ENCODE assay signal across 11 cellular contexts in the genomic region with DNA sequence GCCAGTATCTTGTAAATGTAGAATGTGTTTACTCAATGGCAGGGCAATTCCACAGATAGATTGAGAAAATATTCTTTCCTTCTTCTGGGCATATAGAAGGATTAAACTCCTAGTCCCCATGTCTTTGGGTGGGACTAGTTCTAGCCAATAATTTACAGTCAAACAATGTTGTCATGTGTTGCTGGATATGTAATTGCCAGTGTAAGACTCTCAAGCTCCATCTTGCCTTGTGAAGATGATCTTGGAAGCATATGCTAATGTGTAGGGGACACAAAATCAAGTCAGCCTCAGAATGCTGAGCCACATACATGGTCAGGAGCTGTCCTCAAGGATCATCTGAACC.
DNase-seq lines count a peak whose midpoint lies in the region; ATAC-seq, FAIRE-seq and TF ChIP-seq lines count a peak whose summit lies in the region.
"Had no signal": no experiment of that assay in that cellular context is flagged by ENCODE, and none has a peak within 500 bp of the region (broad histone marks: within the 10 kb centered on the region; RNA-seq: fewer than 3 reads in every experiment).

No MANE protein-coding gene starts in this region.

- TF ChIP-seq CTCF in Panc1 (IDR thresholded peaks at IDR 0.05): no peak

- peak; percentile 93 for FAIRE-seq in GM12891 (lab: Jason Lieb, UNC)
- FAIRE-seq: RCC 7860 had no signal

- no peak for TF ChIP-seq POLR2A in GM12891 (IDR thresholded peaks at IDR 0.05; ENCODE audit: low read depth, low read length)

- H3K9me3 ChIP-seq in Panc1 (ENCODE audit: control insufficient read depth, insufficient read depth, low read depth, low read length): peaks cover 3% of the 10 kb centered on the region; the same call in 1 of the 2 replicates

- H3K27ac ChIP-seq in Panc1 (ENCODE audit: low read length): peak overlapping the region; percentile 63; the same call in 1 of the 2 replicates

- DNase-seq in GM12891 (ENCODE audit: insufficient read length, low spot score) (no peak), Panc1 (ENCODE audit: low read depth, low spot score) (no peak), kidney glomerular epithelial cell (lab: John Stamatoyannopoulos, UW) (peak; percentile 3), HUDEP-2 (lab: John Stamatoyannopoulos, UW; ENCODE audit: unreplicated experiment in 76 of 76) (no peak), DMS79 treated with DMSO at 0.1 percent for 48 hours (lab: John Stamatoyannopoulos, UW) (no peak), NCI-H2029 treated with DMSO at 0.1 percent for 48 hours (lab: John Stamatoyannopoulos, UW) (no peak)
- no peak for DNase-seq in stimulated activated CD4-positive, alpha-beta T cell treated with anti-CD3 and anti-CD28 coated beads, Interleukin-4, amount 100 ng/mL, for 4 hours
- DNase-seq: activated CD4-positive, alpha-beta memory T cell treated with anti-CD3 and anti-CD28 coated beads for 36 hours; activated naive CD4-positive, alpha-beta T cell had no signal

- intact Hi-C loops in Panc1 (cut with micrococcal nuclease; ENCODE audit: unreplicated experiment): no loop called here

- POLR2A ChIA-PET in Panc1 (lab: Charles Lee): interaction anchor here (0.5 kb wide), 1 partner anchor 160 kb away, joined by 7 read pairs; no protein-coding TSS in a partner anchor

- in situ Hi-C loops in Panc1 (cut with HindIII; ENCODE audit: low pct_unique_long_range_greater_than_20kb, low sequenced_read_pairs): no loop called here

- peaks cover 12% of the 10 kb centered on the region for H3K4me1 ChIP-seq in Panc1 (ENCODE audit: control insufficient read depth, insufficient read depth, low read length)

- BruUV-seq in Panc1 (replicated peaks; lab: Mats Ljungman, UMichigan): no TSS peak

- H3K36me3 ChIP-seq in Panc1 (ENCODE audit: control insufficient read depth, insufficient read depth, low read length): no peaks in the 10 kb centered on the region

- H3K4me3 ChIP-seq in Panc1 (ENCODE audit: low read depth in 2 of 2, low read length in 2 of 2): no peak overlapping the region

- CTCF ChIA-PET in Panc1 (lab: Charles Lee): no interaction called here

- no peaks in the 10 kb centered on the region for H3K27me3 ChIP-seq in Panc1 (ENCODE audit: control insufficient read depth, insufficient read depth, low read length)

- ATAC-seq in HG02642 (IDR thresholded peaks at IDR 0.05; ENCODE audit: poor library complexity, unreplicated experiment) (peak; percentile 48), Panc1 (no peak)

TF ChIP-seq in GM12891, 5 proteins besides CTCF, POLR2A, EP300 and RAD21:
- TF ChIP-seq POLR2AphosphoS5 (IDR thresholded peaks at IDR 0.05; ENCODE audit: low read depth, low read length) (no peak), TAF1 (IDR thresholded peaks at IDR 0.05; ENCODE audit: low read depth, low read length) (no peak), PAX5 (IDR thresholded peaks at IDR 0.05; ENCODE audit: insufficient read depth, low read length, severe bottlenecking) (no peak), SPI1 (IDR thresholded peaks at IDR 0.05; ENCODE audit: low read depth, low read length) (no peak), POU2F2 (IDR thresholded peaks at IDR 0.05; ENCODE audit: low read depth, low read length) (no peak)
